ENCODE assay signal across 11 cellular contexts in the genomic region with DNA sequence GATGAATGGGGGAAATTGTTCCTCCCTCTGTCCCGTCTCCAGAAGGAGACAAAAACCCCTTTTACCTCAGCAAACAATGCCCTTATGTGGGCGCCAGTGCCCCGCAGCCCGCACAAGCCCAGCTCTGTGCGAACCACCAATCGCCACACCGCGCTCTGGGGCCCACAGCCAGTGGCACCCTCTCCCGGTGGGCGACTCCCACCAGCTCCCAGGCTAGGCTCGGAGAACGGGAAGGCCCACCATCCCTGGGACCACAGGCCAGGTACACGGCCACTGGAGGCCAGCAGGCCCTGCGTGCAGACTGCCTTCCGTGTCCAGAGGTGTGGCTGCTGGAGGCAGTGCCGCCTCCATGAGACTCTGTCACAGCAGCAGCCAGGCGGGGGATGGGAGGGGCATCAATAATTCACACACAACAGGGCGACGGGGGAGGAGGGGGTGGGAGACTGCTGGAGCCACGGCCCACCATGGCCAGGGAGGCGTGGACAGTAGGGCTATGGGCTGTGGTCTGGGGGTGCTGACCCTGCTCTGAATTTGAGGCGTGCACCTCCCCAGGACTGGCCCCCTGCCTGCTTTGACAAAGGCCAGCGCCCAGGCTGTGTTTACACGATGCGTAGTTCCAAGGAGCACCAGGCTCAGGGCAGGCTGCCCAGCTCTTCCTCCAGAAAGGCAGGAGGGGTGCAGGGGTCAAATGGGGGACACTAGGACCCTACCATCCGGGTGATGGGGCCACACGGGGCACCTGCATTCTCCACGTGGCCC.
DNase-seq lines count a peak whose midpoint lies in the region; ATAC-seq and TF ChIP-seq lines count a peak whose summit lies in the region.
"Had no signal": no experiment of that assay in that cellular context is flagged by ENCODE, and none has a peak within 500 bp of the region (broad histone marks: within the 10 kb centered on the region; RNA-seq: fewer than 3 reads in every experiment).

No MANE protein-coding gene starts in this region.

- H3K27ac ChIP-seq in caudate nucleus (ENCODE audit: low read depth, low read length), result peak overlapping the region; percentile 99
- H3K27ac ChIP-seq in uterus, result no peak overlapping the region
- H3K27ac ChIP-seq: C4-2B had no signal

- TF ChIP-seq POLR2A in uterus (IDR thresholded peaks at IDR 0.05), result no peak

- H3K4me3 ChIP-seq in H7 (ENCODE audit: insufficient read depth, low read depth, low read length) (no peak overlapping the region), uterus (no peak overlapping the region)

- intact Hi-C loops in uterus (cut with DNase I; ENCODE audit: low total_unique reads), result no loop called here

- TF ChIP-seq CTCF in uterus (IDR thresholded peaks at IDR 0.05), result no peak

- no peak for ATAC-seq in HG03442 (IDR thresholded peaks at IDR 0.05; ENCODE audit: unreplicated experiment)

- H3K4me1 ChIP-seq in uterus, result peaks cover 0 to 17% of the 10 kb centered on the region in 2 donors

- H3K9me3 ChIP-seq in uterus, result no peaks in the 10 kb centered on the region

- H3K36me3 ChIP-seq in H7 (replicated peaks; ENCODE audit: control insufficient read depth, insufficient read depth, low read length), result no peaks in the 10 kb centered on the region; the same call in 1 of the 2 replicates
- H3K36me3 ChIP-seq in uterus, result no peaks in the 10 kb centered on the region

- DNase-seq in H7 (peak; percentile 88), caudate nucleus (lab: John Stamatoyannopoulos, UW) (peak in 58 of 61 donors; percentile 36 to 99 (median 85)), left kidney (ENCODE audit: low read depth, low spot score) (peak; percentile 92), putamen (ENCODE audit: low spot score) (peak; percentile 95), NCI-H1436 (lab: John Stamatoyannopoulos, UW) (no peak), uterus (no peak)
- no peak for DNase-seq in stimulated activated naive CD4-positive, alpha-beta T cell (lab: John Stamatoyannopoulos, UW)
- DNase-seq: NCI-H146; stimulated activated CD4-positive, alpha-beta T cell treated with anti-CD3 and anti-CD28 coated beads, Interleukin-4, amount 100 ng/mL, for 1 hour had no signal

- H3K27me3 ChIP-seq in H7 (ENCODE audit: control insufficient read depth, insufficient read depth, low read length), result no peaks in the 10 kb centered on the region
- H3K27me3 ChIP-seq in uterus, result no peaks in the 10 kb centered on the region

Comparison
In these comparisons a context has a peak if more than half of its experiments do, and no peak if none do; other contexts are left out.
1. DNase-seq: peak in H7 (single experiment), caudate nucleus (58 of 61), left kidney (single experiment) and putamen (single experiment); none in NCI-H1436 (single experiment), uterus (0 of 2) and stimulated activated naive CD4-positive, alpha-beta T cell (0 of 6).